In genomic region chr12:6770600-6770999, GRCh38 we compare ENCODE assay signal across 9 cellular contexts. TPM values are rescaled to one million over a fixed set of nuclear protein-coding genes. Genes with fewer than 3 reads are reported as not detected.
DNase-seq lines count a peak whose midpoint lies in the region; TF ChIP-seq lines count a peak whose summit lies in the region.
"Had no signal": no experiment of that assay in that cellular context is flagged by ENCODE, and none has a peak within 500 bp of the region (broad histone marks: within the 10 kb centered on the region; RNA-seq: fewer than 3 reads in every experiment).

No MANE protein-coding gene starts in this region.

- H3K4me3 Mint-ChIP-seq in activated CD4-positive, alpha-beta T cell treated with anti-CD3 and anti-CD28 coated beads, Interleukin-2, amount 10 ng/mL, durations not matched to agents 24 days and 14 days, result peak overlapping the region; percentile 46

- H3K4me1 ChIP-seq in sigmoid colon, result peaks cover 0 to 72% (median 69%) of the 10 kb centered on the region in 4 donors
- H3K4me1 ChIP-seq in mesendoderm (ENCODE audit: control insufficient read depth, low read depth, low read length), result peaks cover 9% of the 10 kb centered on the region

- DNase-seq in activated CD4-positive, alpha-beta T cell treated with anti-CD3 and anti-CD28 coated beads, Interleukin-2, amount 10 ng/mL, durations not matched to agents 24 days and 14 days, result no peak
- no peak for DNase-seq in activated CD4-positive, alpha-beta T cell treated with anti-CD3 and anti-CD28 coated beads, Interleukin-2, amount 50 U/mL, for 4 hours
- no peak for DNase-seq in sigmoid colon
- no peak for DNase-seq in head of caudate nucleus
- DNase-seq in mesendoderm, result no peak
- DNase-seq: naive thymus-derived CD4-positive, alpha-beta T cell; upper lobe of right lung had no signal

- H3K36me3 Mint-ChIP-seq in activated CD4-positive, alpha-beta T cell treated with anti-CD3 and anti-CD28 coated beads, Interleukin-2, amount 10 ng/mL, durations not matched to agents 24 days and 14 days (ENCODE audit: low read depth), result peaks cover 52% of the 10 kb centered on the region

- no peak overlapping the region for H3K4ac ChIP-seq in mesendoderm (ENCODE audit: low read depth, low read length)

- H2BK15ac ChIP-seq in mesendoderm (replicated peaks; ENCODE audit: low read depth), result no peak overlapping the region

- H3K27ac ChIP-seq in angular gyrus (ENCODE audit: low read depth, low read length) (peak overlapping the region; percentile 13), sigmoid colon (peak overlapping the region; percentile 93 to 99 (median 96)), mesendoderm (ENCODE audit: low read depth, low read length) (no peak overlapping the region)
- H3K27ac ChIP-seq: upper lobe of right lung had no signal

- no peak overlapping the region for H4K5ac ChIP-seq in mesendoderm (ENCODE audit: low read length)

- WGBS in sigmoid colon, 2 donors, result 90 to 94% methylated on average over 10 of the region's 10 CpGs
- no CpG with 5 or more reads among the region's 10 CpGs for WGBS in mesendoderm (ENCODE audit: extremely low coverage, insufficient coverage, low lambda C conversion rate)

- H2BK120ac ChIP-seq in mesendoderm (ENCODE audit: low read depth, low read length), result no peak overlapping the region

- H3K9me3 Mint-ChIP-seq in activated CD4-positive, alpha-beta T cell treated with anti-CD3 and anti-CD28 coated beads, Interleukin-2, amount 10 ng/mL, durations not matched to agents 24 days and 14 days, result no peaks in the 10 kb centered on the region

- H3K36me3 ChIP-seq in sigmoid colon, result peaks cover 0 to 23% (median 6%) of the 10 kb centered on the region in 4 donors
- H3K36me3 ChIP-seq in mesendoderm (ENCODE audit: control insufficient read depth, insufficient read depth, low read length), result peaks cover 5% of the 10 kb centered on the region

- no peak for TF ChIP-seq EP300 in sigmoid colon (IDR thresholded peaks at IDR 0.05)

- H2BK5ac ChIP-seq in mesendoderm (ENCODE audit: low read length), result no peak overlapping the region

- no peak overlapping the region for H3K4me2 ChIP-seq in mesendoderm (ENCODE audit: low read length)
- H3K4me2 ChIP-seq: smooth muscle cell had no signal

- H3K27me3 Mint-ChIP-seq in activated CD4-positive, alpha-beta T cell treated with anti-CD3 and anti-CD28 coated beads, Interleukin-2, amount 10 ng/mL, durations not matched to agents 24 days and 14 days, result no peaks in the 10 kb centered on the region

- H3K4me3 ChIP-seq in sigmoid colon (no peak overlapping the region), mesendoderm (ENCODE audit: low read length) (no peak overlapping the region)
- H3K4me3 ChIP-seq: smooth muscle cell, upper lobe of right lung had no signal

- H3K9me3 ChIP-seq in sigmoid colon, result no peaks in the 10 kb centered on the region
- H3K9me3 ChIP-seq: upper lobe of right lung had no signal

- H3K23ac ChIP-seq in mesendoderm (ENCODE audit: low read length), result no peak overlapping the region

- no peak overlapping the region for H2AK5ac ChIP-seq in mesendoderm (ENCODE audit: low read length)

- H3K79me1 ChIP-seq in mesendoderm (ENCODE audit: low read length), result peaks cover 11% of the 10 kb centered on the region

- H3K27ac Mint-ChIP-seq in activated CD4-positive, alpha-beta T cell treated with anti-CD3 and anti-CD28 coated beads, Interleukin-2, amount 10 ng/mL, durations not matched to agents 24 days and 14 days, result peak overlapping the region; percentile 90

- H3K56ac ChIP-seq in mesendoderm (ENCODE audit: low read length), result no peak overlapping the region

- H3K79me2 ChIP-seq in mesendoderm (ENCODE audit: control insufficient read depth, insufficient read depth, low read length), result peaks cover 19% of the 10 kb centered on the region

- no peak overlapping the region for H3K18ac ChIP-seq in mesendoderm (ENCODE audit: low read length)

- intact Hi-C loops in activated CD4-positive, alpha-beta T cell treated with anti-CD3 and anti-CD28 coated beads, Interleukin-2, amount 10 ng/mL, durations not matched to agents 24 days and 14 days (cut with micrococcal nuclease), result no loop called here
- intact Hi-C loops in sigmoid colon (cut with DNase I), result no loop called here
- intact Hi-C loops in head of caudate nucleus (cut with DNase I), result no loop called here

- peaks cover 60% of the 10 kb centered on the region for H3K4me1 Mint-ChIP-seq in activated CD4-positive, alpha-beta T cell treated with anti-CD3 and anti-CD28 coated beads, Interleukin-2, amount 10 ng/mL, durations not matched to agents 24 days and 14 days

- no peak for TF ChIP-seq CTCF in sigmoid colon (IDR thresholded peaks at IDR 0.05)

- no peak overlapping the region for H4K8ac ChIP-seq in mesendoderm (ENCODE audit: low read depth, low read length)

- no peak overlapping the region for H3K9ac ChIP-seq in mesendoderm (ENCODE audit: low read length)

- H3K27me3 ChIP-seq in sigmoid colon (no peaks in the 10 kb centered on the region), mesendoderm (ENCODE audit: insufficient read depth, low read length, poor library complexity) (peaks cover 4% of the 10 kb centered on the region)
- H3K27me3 ChIP-seq: upper lobe of right lung had no signal

- TF ChIP-seq POLR2A in sigmoid colon (IDR thresholded peaks at IDR 0.05), result no peak

RNA-seq across cellular contexts. Expression of gene LAG3, which starts 1.7 kb away (rescaled TPM):
- 253 and 269 TPM in 2 replicates for total RNA-seq in activated CD4-positive, alpha-beta T cell treated with anti-CD3 and anti-CD28 coated beads, Interleukin-2, amount 10 ng/mL, durations not matched to agents 24 days and 14 days
- total RNA-seq in sigmoid colon, result 1 to 10 TPM; 1.4 to 6.9 (median 3.0) TPM
- polyA plus RNA-seq in sigmoid colon, result 1 to 10 TPM in 2 of 3 donors, under 1 TPM in 1; 0.60 to 4.2 (median 1.4) TPM
- 0.44 TPM for polyA plus RNA-seq in mesendoderm (2013, experiment 1 of 2)
- 0.46 TPM for polyA plus RNA-seq in mesendoderm (2013, experiment 2 of 2)

RNA-seq across cellular contexts. Expression of gene PTMS, which starts 4.4 kb away (rescaled TPM):
- 245 and 267 TPM in 2 replicates for total RNA-seq in activated CD4-positive, alpha-beta T cell treated with anti-CD3 and anti-CD28 coated beads, Interleukin-2, amount 10 ng/mL, durations not matched to agents 24 days and 14 days
- total RNA-seq in sigmoid colon, result 100 to 1,000 TPM; 196 to 392 (median 255) TPM
- 100 to 1,000 TPM in 2 of 3 donors, 10 to 100 TPM in 1; 93.2 to 198 (median 174) TPM for polyA plus RNA-seq in sigmoid colon
- polyA plus RNA-seq in mesendoderm (2013, experiment 1 of 2), result 296 TPM
- polyA plus RNA-seq in mesendoderm (2013, experiment 2 of 2), result 299 TPM
- polyA plus RNA-seq: naive thymus-derived CD4-positive, alpha-beta T cell had no signal

RNA-seq across cellular contexts. Expression of gene MLF2, which starts 17.7 kb away (rescaled TPM):
- 163 and 180 TPM in 2 replicates for total RNA-seq in activated CD4-positive, alpha-beta T cell treated with anti-CD3 and anti-CD28 coated beads, Interleukin-2, amount 10 ng/mL, durations not matched to agents 24 days and 14 days
- 100 to 1,000 TPM; 148 to 163 (median 159) TPM for total RNA-seq in sigmoid colon
- polyA plus RNA-seq in sigmoid colon, result 100 to 1,000 TPM; 157 to 220 (median 178) TPM
- polyA plus RNA-seq in mesendoderm (2013, experiment 1 of 2), result 166 TPM
- polyA plus RNA-seq in mesendoderm (2013, experiment 2 of 2), result 166 TPM

RNA-seq across cellular contexts. Expression of gene CD4, which starts 18.7 kb away (rescaled TPM):
- 264 and 271 TPM in 2 replicates for total RNA-seq in activated CD4-positive, alpha-beta T cell treated with anti-CD3 and anti-CD28 coated beads, Interleukin-2, amount 10 ng/mL, durations not matched to agents 24 days and 14 days
- 10 to 100 TPM in 3 of 4 donors, 1 to 10 TPM in 1; 2.5 to 12.8 (median 11.5) TPM for total RNA-seq in sigmoid colon
- polyA plus RNA-seq in sigmoid colon, result 10 to 100 TPM in 2 of 3 donors, 1 to 10 TPM in 1; 4.8 to 29.7 (median 26.6) TPM
- polyA plus RNA-seq in mesendoderm (2013, experiment 1 of 2), result 0.42 TPM
- polyA plus RNA-seq in mesendoderm (2013, experiment 2 of 2), result 0.49 TPM

RNA-seq across cellular contexts. Expression of gene COPS7A, which starts 46.8 kb away (rescaled TPM):
- 39.5 and 44.8 TPM in 2 replicates for total RNA-seq in activated CD4-positive, alpha-beta T cell treated with anti-CD3 and anti-CD28 coated beads, Interleukin-2, amount 10 ng/mL, durations not matched to agents 24 days and 14 days
- 10 to 100 TPM; 51.3 to 69.3 (median 60.1) TPM for total RNA-seq in sigmoid colon
- 10 to 100 TPM; 48.6 to 52.5 (median 52.3) TPM for polyA plus RNA-seq in sigmoid colon
- 34.9 TPM for polyA plus RNA-seq in mesendoderm (2013, experiment 1 of 2)
- 35.6 TPM for polyA plus RNA-seq in mesendoderm (2013, experiment 2 of 2)

Comparison
In these comparisons a context has a peak if more than half of its experiments do, and no peak if none do; other contexts are left out.
1. RNA of gene LAG3, which starts 1.7 kb away (total RNA-seq): 253 to 269 TPM in activated CD4-positive, alpha-beta T cell treated with anti-CD3 and anti-CD28 coated beads, Interleukin-2, amount 10 ng/mL, durations not matched to agents 24 days and 14 days; 1.4 to 6.9 TPM in sigmoid colon; every median in the first group is over 10 times any median in the second.